Comparison of ENCODE assay signal across 24 cellular contexts in the genomic region with DNA sequence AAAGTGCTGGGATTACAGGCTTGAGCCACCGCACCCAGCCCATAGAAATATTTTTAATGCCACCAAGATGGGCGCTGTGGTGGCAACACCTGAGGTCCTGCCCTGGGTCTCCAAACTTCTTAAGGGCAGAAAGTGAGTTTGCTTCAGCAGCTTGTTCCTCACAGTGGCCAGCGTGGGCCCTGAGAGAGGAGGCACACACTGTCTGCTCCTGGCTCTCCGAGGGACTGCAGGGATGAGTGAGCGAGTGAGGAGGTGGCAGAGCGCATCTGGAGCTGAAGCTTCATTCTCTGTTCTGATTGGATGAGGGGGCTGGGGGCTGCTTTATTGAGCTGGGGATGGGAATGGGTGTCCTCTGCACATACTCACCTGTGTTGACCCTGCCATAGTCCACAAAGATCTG.
"Had no signal": no experiment of that assay in that cellular context is flagged by ENCODE, and none has a peak within 500 bp of the region (broad histone marks: within the 10 kb centered on the region; RNA-seq: fewer than 3 reads in every experiment).

No MANE protein-coding gene starts in this region.

- H3K9me3 Mint-ChIP-seq: mesothelial cell of epicardium had no signal

- H3K4me2 ChIP-seq: hepatocyte had no signal

- H3K27me3 ChIP-seq: dorsolateral prefrontal cortex, esophagus muscularis mucosa, gastroesophageal sphincter, heart left ventricle, hepatocyte, left lung had no signal

- FAIRE-seq: colon, endothelial cell of umbilical vein, frontal cortex had no signal

- H3K27ac ChIP-seq: coronary artery, dorsolateral prefrontal cortex, esophagus muscularis mucosa, foreskin keratinocyte, gastroesophageal sphincter, heart left ventricle, hepatocyte, left lung, lower lobe of right lung had no signal

- DNase-seq: dermis blood vessel endothelial cell; effector CD4-positive, alpha-beta T cell; effector memory CD4-positive, alpha-beta T cell; foreskin keratinocyte; heart left ventricle; hypothalamus; immature natural killer cell; islet precursor cell; left cardiac atrium; left lung; left ventricle myocardium superior; lower lobe of right lung; mesenchymal stem cell; mucosa of descending colon; naive B cell had no signal

- H3K36me3 ChIP-seq: gastroesophageal sphincter, heart left ventricle had no signal

- ATAC-seq: foreskin keratinocyte, gastroesophageal sphincter, heart left ventricle, left cardiac atrium, left lung, left ventricle myocardium superior, lower lobe of right lung, mucosa of descending colon had no signal

- H3K36me3 Mint-ChIP-seq: immature natural killer cell, naive B cell had no signal

- H3K4me1 Mint-ChIP-seq: immature natural killer cell, naive B cell had no signal

- H3K27ac Mint-ChIP-seq: immature natural killer cell, mesothelial cell of epicardium, naive B cell had no signal

- H2AFZ ChIP-seq: hepatocyte had no signal

- H3K4me3 ChIP-seq: coronary artery, dorsolateral prefrontal cortex, esophagus muscularis mucosa, gastroesophageal sphincter, heart left ventricle, hepatocyte, left lung, lower lobe of right lung, mucosa of descending colon had no signal

- H3K4me1 ChIP-seq: foreskin keratinocyte, left lung had no signal

- H3K9me3 ChIP-seq: esophagus muscularis mucosa, heart left ventricle, left lung, lower lobe of right lung, mucosa of descending colon had no signal

- H3K4me3 Mint-ChIP-seq: immature natural killer cell, mesothelial cell of epicardium, naive B cell had no signal
